Comparison of ENCODE assay signal across 8 cellular contexts in the genomic region with DNA sequence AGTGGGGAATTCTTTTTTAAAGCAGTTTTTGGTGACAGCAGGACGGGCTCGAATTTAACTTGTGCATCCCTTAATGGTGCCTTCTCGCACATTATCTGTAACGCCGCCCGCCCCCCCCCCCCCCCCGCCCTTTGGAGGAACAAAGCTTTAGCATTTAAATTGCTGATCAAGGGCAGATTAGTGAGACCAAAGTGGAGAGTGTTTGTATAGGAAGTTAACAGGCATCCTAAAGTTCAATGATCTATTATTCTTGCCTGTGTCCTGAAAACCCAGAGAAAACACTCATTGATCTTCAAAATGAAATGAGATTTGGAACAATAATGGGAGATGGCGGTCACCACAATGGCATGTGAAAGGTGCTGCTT. TPM values are rescaled to one million over a fixed set of nuclear protein-coding genes. Genes with fewer than 3 reads are reported as not detected.
DNase-seq lines count a peak whose midpoint lies in the region; ATAC-seq and TF ChIP-seq lines count a peak whose summit lies in the region.

No MANE protein-coding gene starts in this region.

- peak overlapping the region; percentile 79 for H3K4me2 ChIP-seq in fibroblast of lung (ENCODE audit: extremely low read depth, insufficient read depth, low read length)

- DNase-seq in GM12864 (ENCODE audit: low read depth) (no peak), SJCRH30 (no peak), fibroblast of lung (ENCODE audit: low read depth in 2 of 2) (no peak), NCI-H748 treated with DMSO at 0.1 percent for 48 hours (lab: John Stamatoyannopoulos, UW) (no peak)

- peak overlapping the region; percentile 65 for H3K4me3 ChIP-seq in GM12864 (ENCODE audit: low read depth, low read length)
- H3K4me3 ChIP-seq in SJCRH30 = peak overlapping the region; percentile 78
- H3K4me3 ChIP-seq in fibroblast of lung (replicated peaks in 1 of 4; ENCODE audit: control extremely low read depth in 1 of 4, insufficient read depth in 1 of 4, low read depth in 3 of 4, low read length in 4 of 4) = peak overlapping the region; percentile 74 to 95 (median 81)
- H3K4me3 ChIP-seq in rectal smooth muscle tissue (ENCODE audit: low read length) = peak overlapping the region; percentile 79

- no peaks in the 10 kb centered on the region for H3K9me3 ChIP-seq in SJCRH30 (replicated peaks)
- H3K9me3 ChIP-seq in fibroblast of lung (ENCODE audit: control insufficient read depth, insufficient read depth, low read depth, low read length) = no peaks in the 10 kb centered on the region

- 0 out of 2 replicates have a peak, but pooled peaks cover 3% of the 10 kb centered on the region for H3K4me1 ChIP-seq in SJCRH30
- peaks cover 5% of the 10 kb centered on the region for H3K4me1 ChIP-seq in fibroblast of lung (ENCODE audit: control insufficient read depth, extremely low read depth, insufficient read depth, low read length)
- peaks cover 17% of the 10 kb centered on the region for H3K4me1 ChIP-seq in rectal smooth muscle tissue (ENCODE audit: control insufficient read depth, insufficient read depth, low read length)

- TF ChIP-seq CTCF in GM12864 (IDR thresholded peaks at IDR 0.05; ENCODE audit: low read depth, low read length, missing control alignments) = no peak
- TF ChIP-seq CTCF in fibroblast of lung (conservative IDR thresholded peaks at IDR 0.05 in 1 of 2, IDR thresholded peaks at IDR 0.05 in 1 of 2; ENCODE audit: low read depth in 1 of 2, low read length in 2 of 2) = no peak

- H3K9ac ChIP-seq in fibroblast of lung (ENCODE audit: insufficient read depth, low read length) (peak overlapping the region; percentile 50), rectal smooth muscle tissue (ENCODE audit: low read length) (peak overlapping the region; percentile 5)

- H2AFZ ChIP-seq in fibroblast of lung (ENCODE audit: low read length) = peak overlapping the region; percentile 71

- peaks cover 20% of the 10 kb centered on the region for H3K36me3 ChIP-seq in SJCRH30
- no peaks in the 10 kb centered on the region for H3K36me3 ChIP-seq in fibroblast of lung (ENCODE audit: control insufficient read depth, insufficient read depth, low read length)
- no peaks in the 10 kb centered on the region for H3K36me3 ChIP-seq in rectal smooth muscle tissue (ENCODE audit: control insufficient read depth, insufficient read depth, low read length)

- H3K27ac ChIP-seq in SJCRH30 (peak overlapping the region; percentile 92), fibroblast of lung (ENCODE audit: insufficient read depth, low read length) (peak overlapping the region; percentile 83), rectal smooth muscle tissue (ENCODE audit: low read depth, low read length) (peak overlapping the region; percentile 86)

- ATAC-seq in GM21528 (IDR thresholded peaks at IDR 0.05; ENCODE audit: low FRiP score, unreplicated experiment) = no peak
- ATAC-seq in HG02852 (IDR thresholded peaks at IDR 0.05; ENCODE audit: unreplicated experiment) = no peak
- ATAC-seq in HG02885 (IDR thresholded peaks at IDR 0.05; ENCODE audit: poor library complexity, unreplicated experiment) = no peak

- H3K79me2 ChIP-seq in fibroblast of lung (ENCODE audit: control insufficient read depth, insufficient read depth, low read length) = peaks cover 63% of the 10 kb centered on the region

- H3K27me3 ChIP-seq in SJCRH30 (no peaks in the 10 kb centered on the region), fibroblast of lung (ENCODE audit: control insufficient read depth, insufficient read depth, low read length) (no peaks in the 10 kb centered on the region), rectal smooth muscle tissue (ENCODE audit: control insufficient read depth, insufficient read depth, low read length) (no peaks in the 10 kb centered on the region)

- no peaks in the 10 kb centered on the region for H4K20me1 ChIP-seq in fibroblast of lung (ENCODE audit: control insufficient read depth, extremely low read depth, insufficient read depth, low read length)

RNA-seq across cellular contexts. Expression of gene LMO4, which starts 2.3 kb away (rescaled TPM):
- total RNA-seq in SJCRH30 (2014; rRNA removed; shearing (Covaris generic)) = 82.0 and 88.3 TPM in 2 replicates
- total RNA-seq in fibroblast of lung = 54.4 and 61.9 TPM in 2 replicates
- polyA plus RNA-seq in fibroblast of lung = 91.4 and 101 TPM in 2 replicates
- polyA plus RNA-seq in fibroblast of lung (2012) = 65.2 and 72.5 TPM in 2 replicates
- polyA minus RNA-seq in fibroblast of lung (ENCODE audit: low replicate concordance) = 35.6 and 41.9 TPM in 2 replicates
